In genomic region chr4:35689866-35690265, GRCh38 we compare ENCODE assay signal across 17 cellular contexts.
A peak's percentile ranks its signal among the peaks of the same experiment; 100 is the strongest.
DNase-seq lines count a peak whose midpoint lies in the region; ATAC-seq and TF ChIP-seq lines count a peak whose summit lies in the region.
"Had no signal": no experiment of that assay in that cellular context is flagged by ENCODE, and none has a peak within 500 bp of the region (broad histone marks: within the 10 kb centered on the region; RNA-seq: fewer than 3 reads in every experiment).

No MANE protein-coding gene starts in this region.

- WGBS in mesodermal cell (ENCODE audit: insufficient coverage in 2 of 2), 2 experiments: 14 to 57% methylated on average over 1 of the region's 1 CpG

- H3K27me3 ChIP-seq in foreskin keratinocyte (no peaks in the 10 kb centered on the region), dorsolateral prefrontal cortex (no peaks in the 10 kb centered on the region)
- H3K27me3 ChIP-seq: BE2C had no signal

- H3K27me3 Mint-ChIP-seq in Calu3 (ENCODE audit: unreplicated experiment): no peaks in the 10 kb centered on the region
- H3K27me3 Mint-ChIP-seq: CD4-positive, CD25-positive, alpha-beta regulatory T cell had no signal

- H3K27ac ChIP-seq in foreskin keratinocyte (no peak overlapping the region), mesodermal cell (ENCODE audit: low read depth, low read length, severe bottlenecking) (peak overlapping the region; percentile 57), dorsolateral prefrontal cortex (no peak overlapping the region)
- H3K27ac ChIP-seq: GM23248, PC-9, RWPE1 had no signal

- DNase-seq in COLO829 (ENCODE audit: low spot score) (peak; percentile 8), NCI-H524 treated with DMSO at 0.1 percent for 48 hours (lab: John Stamatoyannopoulos, UW) (peak; percentile 74), foreskin keratinocyte (peak in 1 of 2 donors; percentile 28), dorsolateral prefrontal cortex (no peak), Calu3 (no peak), AG08395 (ENCODE audit: low spot score) (no peak), posterior vena cava (ENCODE audit: low spot score) (no peak)
- DNase-seq: BE2C; CD4-positive, CD25-positive, alpha-beta regulatory T cell; DND-41; GM23248; NCI-H1105; NCI-H1694 treated with DMSO at 0.1 percent for 48 hours; PC-9 had no signal

- H3K9me3 ChIP-seq in mesodermal cell (ENCODE audit: control insufficient read depth, low read length): no peaks in the 10 kb centered on the region
- H3K9me3 ChIP-seq: BE2C had no signal

- ATAC-seq in foreskin keratinocyte: peak; percentile 27
- ATAC-seq: HCT116 had no signal

- CTCF ChIA-PET in Calu3 (lab: Charles Lee): no interaction called here

- H3K4me1 ChIP-seq in foreskin keratinocyte (no peaks in the 10 kb centered on the region), mesodermal cell (ENCODE audit: control insufficient read depth, insufficient read depth, low read length, poor library complexity, severe bottlenecking) (peaks cover 11% of the 10 kb centered on the region)
- H3K4me1 ChIP-seq: BE2C had no signal

- no peaks in the 10 kb centered on the region for H3K36me3 Mint-ChIP-seq in Calu3 (ENCODE audit: insufficient read depth, unreplicated experiment)
- H3K36me3 Mint-ChIP-seq: CD4-positive, CD25-positive, alpha-beta regulatory T cell had no signal

- no peak overlapping the region for H3K4me3 Mint-ChIP-seq in Calu3 (ENCODE audit: low read depth, unreplicated experiment)
- H3K4me3 Mint-ChIP-seq: CD4-positive, CD25-positive, alpha-beta regulatory T cell had no signal

- no peaks in the 10 kb centered on the region for H3K36me3 ChIP-seq in mesodermal cell (ENCODE audit: control insufficient read depth, insufficient read depth, low read length)
- H3K36me3 ChIP-seq: BE2C had no signal

- no peak for TF ChIP-seq CTCF in foreskin keratinocyte (conservative IDR thresholded peaks at IDR 0.05)
- TF ChIP-seq CTCF in dorsolateral prefrontal cortex (IDR thresholded peaks at IDR 0.05 in 54 of 56, conservative IDR thresholded peaks at IDR 0.05 in 2 of 56; ENCODE audit: low read depth in 1 of 56, partially characterized antibody in 56 of 56): no peak
- no peak for TF ChIP-seq CTCF in Calu3 (IDR thresholded peaks at IDR 0.05; ENCODE audit: unreplicated experiment)

- H3K4me1 Mint-ChIP-seq in Calu3 (ENCODE audit: low read depth, unreplicated experiment): no peaks in the 10 kb centered on the region
- H3K4me1 Mint-ChIP-seq: CD4-positive, CD25-positive, alpha-beta regulatory T cell had no signal

- H3K9me3 Mint-ChIP-seq in Calu3 (ENCODE audit: low read depth, unreplicated experiment): peaks cover 6% of the 10 kb centered on the region

- H3K4me3 ChIP-seq in mesodermal cell (ENCODE audit: extremely low read depth, insufficient read depth, low read length, poor library complexity, severe bottlenecking) (no peak overlapping the region), dorsolateral prefrontal cortex (no peak overlapping the region)
- H3K4me3 ChIP-seq: GM23248, PC-9 had no signal

- intact Hi-C loops in dorsolateral prefrontal cortex (cut with DNase I): no loop called here
- intact Hi-C loops in Calu3 (cut with micrococcal nuclease; ENCODE audit: unreplicated experiment): no loop called here
- intact Hi-C loops in posterior vena cava (cut with DNase I): no loop called here

- BruUV-seq in Calu3 (replicated peaks; lab: Mats Ljungman, UMichigan): no TSS peak

- no peak overlapping the region for H3K27ac Mint-ChIP-seq in Calu3 (ENCODE audit: unreplicated experiment)
- H3K27ac Mint-ChIP-seq: CD4-positive, CD25-positive, alpha-beta regulatory T cell had no signal

Comparison
In these comparisons a context has a peak if more than half of its experiments do, and no peak if none do; other contexts are left out.
1. DNase-seq: peak in COLO829 (single experiment) and NCI-H524 treated with DMSO at 0.1 percent for 48 hours (single experiment); none in dorsolateral prefrontal cortex (0 of 10), Calu3 (single experiment), AG08395 (single experiment) and posterior vena cava (single experiment).